Comparison of ENCODE assay signal across 17 cellular contexts in genomic region chr6:26296857-26297648, GRCh38.
DNase-seq lines count a peak whose midpoint lies in the region; ATAC-seq and TF ChIP-seq lines count a peak whose summit lies in the region.
"Had no signal": no experiment of that assay in that cellular context is flagged by ENCODE, and none has a peak within 500 bp of the region (broad histone marks: within the 10 kb centered on the region; RNA-seq: fewer than 3 reads in every experiment).

No MANE protein-coding gene starts in this region.

- peak overlapping the region; percentile 53; the same call in 1 of the 2 replicates for H2AK5ac ChIP-seq in IMR-90 (ENCODE audit: low read depth, low read length)

- no peak for TF ChIP-seq RAD21 in IMR-90 (IDR thresholded peaks at IDR 0.05; ENCODE audit: low read length)

- H3K27ac ChIP-seq in IMR-90 (ENCODE audit: insufficient read depth, low read length) (no peak overlapping the region), hepatocyte (peak overlapping the region; percentile 95), esophagus muscularis mucosa (replicated peaks in 1 of 4) (no peak overlapping the region)
- H3K27ac ChIP-seq: vagina had no signal

- no peak for TF ChIP-seq EP300 in esophagus muscularis mucosa (IDR thresholded peaks at IDR 0.05)

- H2BK15ac ChIP-seq in IMR-90 (ENCODE audit: low read depth, low read length) = 0 out of 3 replicates have a peak overlapping the region, but pooled peaks have one; percentile 8

- intact Hi-C loops in IMR-90 (cut with micrococcal nuclease) (no loop called here), esophagus muscularis mucosa (cut with DNase I) (no loop called here)

- H2AFZ ChIP-seq in IMR-90 (replicated peaks; ENCODE audit: low read length, poor library complexity) (peak overlapping the region; percentile 74), hepatocyte (no peak overlapping the region)
- H2AFZ ChIP-seq: GM23338 had no signal

- no peaks in the 10 kb centered on the region for H3K36me3 ChIP-seq in IMR-90 (ENCODE audit: control insufficient read depth, insufficient read depth, low read length)
- H3K36me3 ChIP-seq in hepatocyte (replicated peaks; ENCODE audit: insufficient read depth, low read depth) = no peaks in the 10 kb centered on the region
- H3K36me3 ChIP-seq in esophagus muscularis mucosa = no peaks in the 10 kb centered on the region
- H3K36me3 ChIP-seq: vagina had no signal

- BruUV-seq in IMR-90 (replicated peaks; lab: Mats Ljungman, UMichigan) = no TSS peak

- H3K23ac ChIP-seq in IMR-90 (ENCODE audit: low read depth, low read length) = peak overlapping the region; percentile 0; the same call in 1 of the 2 replicates

- H3K9me3 Mint-ChIP-seq in WTC11 (peaks cover 1% of the 10 kb centered on the region), chondrocyte (ENCODE audit: low read depth) (no peaks in the 10 kb centered on the region)
- H3K9me3 Mint-ChIP-seq: activated CD4-positive, alpha-beta memory T cell treated with anti-CD3 and anti-CD28 coated beads for 36 hours; stimulated activated memory B cell treated with anti-CD40 and anti-IgM and Interleukin-4, amounts not matched to agents 10 μg/mL and 1 μg/mL and 100 μg/mL, for 72 hours; T-helper 1 cell treated with Interleukin-12 subunit alpha and Interleukin-12 subunit beta and Interleukin-4 antibody, amounts not matched to agents 30 μg/mL and 1 μg/mL, for 36 hours had no signal

- no peak overlapping the region for H3K4me3 Mint-ChIP-seq in WTC11
- no peak overlapping the region for H3K4me3 Mint-ChIP-seq in chondrocyte (ENCODE audit: unreplicated experiment)
- H3K4me3 Mint-ChIP-seq: activated CD4-positive, alpha-beta memory T cell treated with anti-CD3 and anti-CD28 coated beads for 36 hours; GM23338; stimulated activated memory B cell treated with anti-CD40 and anti-IgM and Interleukin-4, amounts not matched to agents 10 μg/mL and 1 μg/mL and 100 μg/mL, for 72 hours; T-helper 1 cell treated with Interleukin-12 subunit alpha and Interleukin-12 subunit beta and Interleukin-4 antibody, amounts not matched to agents 30 μg/mL and 1 μg/mL, for 36 hours had no signal

- no peak overlapping the region for H3K18ac ChIP-seq in IMR-90 (ENCODE audit: low read depth, low read length)

- in situ Hi-C loops in ACHN (cut with HindIII; ENCODE audit: low pct_ligation_motif_present, low pct_unique_long_range_greater_than_20kb, low sequenced_read_pairs) (no loop called here), IMR-90 (cut with MboI; ENCODE audit: low sequenced_read_pairs) (loop anchor here (25.0 kb wide), 1 partner anchor 840 kb away; a partner anchor contains a TSS)

- peak overlapping the region; percentile 16; the same call in 1 of the 2 replicates for H2BK120ac ChIP-seq in IMR-90 (ENCODE audit: low read depth, low read length)

- H3K27me3 ChIP-seq in IMR-90 (ENCODE audit: control insufficient read depth, insufficient read depth, low read length) = no peaks in the 10 kb centered on the region
- H3K27me3 ChIP-seq in hepatocyte = no peaks in the 10 kb centered on the region
- peaks cover 0 to 3% (median 0%) of the 10 kb centered on the region in 4 donors for H3K27me3 ChIP-seq in esophagus muscularis mucosa
- H3K27me3 ChIP-seq: vagina had no signal

- H4K5ac ChIP-seq in IMR-90 (ENCODE audit: low read depth, low read length) = no peak overlapping the region

- no peak overlapping the region for H3K4me2 ChIP-seq in IMR-90 (ENCODE audit: low read depth, low read length)
- H3K4me2 ChIP-seq in hepatocyte = no peak overlapping the region
- H3K4me2 ChIP-seq: GM23338 had no signal

- H3K14ac ChIP-seq in IMR-90 (replicated peaks; ENCODE audit: low read depth, low read length) = no peak overlapping the region

- POLR2A ChIA-PET in IMR-90 (lab: Charles Lee; ENCODE audit: unreplicated experiment) = no interaction called here
- POLR2A ChIA-PET in WTC11 (lab: Charles Lee) = no interaction called here

- H3K4me3 ChIP-seq in IMR-90 (ENCODE audit: insufficient read depth, low read depth, low read length) (no peak overlapping the region), hepatocyte (no peak overlapping the region), esophagus muscularis mucosa (no peak overlapping the region)
- H3K4me3 ChIP-seq: GM23338, vagina had no signal

- H3K27ac Mint-ChIP-seq in WTC11 (peak overlapping the region; percentile 33; the same call in 1 of the 2 replicates), chondrocyte (ENCODE audit: unreplicated experiment) (no peak overlapping the region)
- H3K27ac Mint-ChIP-seq: activated CD4-positive, alpha-beta memory T cell treated with anti-CD3 and anti-CD28 coated beads for 36 hours; GM23338; stimulated activated memory B cell treated with anti-CD40 and anti-IgM and Interleukin-4, amounts not matched to agents 10 μg/mL and 1 μg/mL and 100 μg/mL, for 72 hours; T-helper 1 cell treated with Interleukin-12 subunit alpha and Interleukin-12 subunit beta and Interleukin-4 antibody, amounts not matched to agents 30 μg/mL and 1 μg/mL, for 36 hours had no signal

- dilution Hi-C loops in IMR-90 (cut with HindIII; ENCODE audit: low sequenced_read_pairs, unreplicated experiment) = no loop called here

- DNase-seq in ACHN (peak; percentile 55), IMR-90 (peak; percentile 35), WTC11 (ENCODE audit: low spot score) (no peak), hepatocyte (ENCODE audit: low spot score) (peak; percentile 32), DMS114 treated with DMSO at 0.1 percent for 48 hours (lab: John Stamatoyannopoulos, UW; ENCODE audit: unreplicated experiment) (no peak), esophagus muscularis mucosa (ENCODE audit: extremely low spot score) (no peak), occipital lobe (lab: John Stamatoyannopoulos, UW) (no peak), chondrocyte (ENCODE audit: low spot score) (no peak)
- DNase-seq: activated CD4-positive, alpha-beta memory T cell treated with anti-CD3 and anti-CD28 coated beads for 36 hours; activated naive CD4-positive, alpha-beta T cell treated with Interleukin-2 at 50 U/mL for 16 hours; midbrain; NCI-H2227 treated with DMSO at 0.1 percent for 48 hours; stimulated activated CD4-positive, alpha-beta T cell treated with anti-CD3 and anti-CD28 coated beads, Interleukin-4, amount 100 ng/mL, for 1 hour had no signal

- peaks cover 6% of the 10 kb centered on the region; the same call in 1 of the 2 replicates for H3K9me1 ChIP-seq in IMR-90 (ENCODE audit: insufficient read depth, low read length)

- H3K4me1 Mint-ChIP-seq in WTC11 (peaks cover 8% of the 10 kb centered on the region; the same call in 1 of the 2 replicates), chondrocyte (ENCODE audit: low read depth) (peaks cover 21% of the 10 kb centered on the region)

- H3K79me1 ChIP-seq in IMR-90 (ENCODE audit: low read depth in 1 of 2, low read length in 2 of 2) = no peaks in the 10 kb centered on the region

- H3K27me3 Mint-ChIP-seq in WTC11 (ENCODE audit: low read depth) (no peaks in the 10 kb centered on the region; the same call in 1 of the 2 replicates), chondrocyte (ENCODE audit: low read depth) (no peaks in the 10 kb centered on the region)
- H3K27me3 Mint-ChIP-seq: activated CD4-positive, alpha-beta memory T cell treated with anti-CD3 and anti-CD28 coated beads for 36 hours had no signal

- H2AK9ac ChIP-seq in IMR-90 (replicated peaks; ENCODE audit: low read depth, low read length, poor library complexity) = no peak overlapping the region

- no peak for TF ChIP-seq POLR2A in IMR-90 (IDR thresholded peaks at IDR 0.05; ENCODE audit: low read depth, low read length)
- TF ChIP-seq POLR2A in esophagus muscularis mucosa (IDR thresholded peaks at IDR 0.05; ENCODE audit: low read depth) = no peak

- H3K9me2 ChIP-seq in hepatocyte (replicated peaks; ENCODE audit: insufficient read depth) = no peaks in the 10 kb centered on the region

- H2BK20ac ChIP-seq in IMR-90 (ENCODE audit: low read depth, low read length) = no peak overlapping the region

- CTCF ChIA-PET in IMR-90 (lab: Yijun Ruan, JAX) (no interaction called here), WTC11 (lab: Charles Lee) (no interaction called here)

- no peak for TF ChIP-seq CTCF in IMR-90 (conservative IDR thresholded peaks at IDR 0.05; ENCODE audit: low read depth, low read length)
- TF ChIP-seq CTCF in WTC11 (IDR thresholded peaks at IDR 0.05) = no peak
- no peak for TF ChIP-seq CTCF in hepatocyte (IDR thresholded peaks at IDR 0.05; ENCODE audit: poor library complexity)
- TF ChIP-seq CTCF in esophagus muscularis mucosa (IDR thresholded peaks at IDR 0.05) = no peak
- TF ChIP-seq CTCF in chondrocyte (IDR thresholded peaks at IDR 0.05) = no peak

- no peaks in the 10 kb centered on the region for H3K9me3 ChIP-seq in IMR-90 (ENCODE audit: control insufficient read depth, insufficient read depth, low read length)
- H3K9me3 ChIP-seq in hepatocyte (ENCODE audit: low read depth) = no peaks in the 10 kb centered on the region
- no peaks in the 10 kb centered on the region for H3K9me3 ChIP-seq in esophagus muscularis mucosa
- H3K9me3 ChIP-seq: vagina had no signal

- H3K4me1 ChIP-seq in IMR-90 (ENCODE audit: control insufficient read depth, insufficient read depth, low read length) = peaks cover 7% of the 10 kb centered on the region; the same call in 1 of the 2 replicates
- peaks cover 8% of the 10 kb centered on the region for H3K4me1 ChIP-seq in hepatocyte (ENCODE audit: insufficient read depth)
- no peaks in the 10 kb centered on the region for H3K4me1 ChIP-seq in esophagus muscularis mucosa
- H3K4me1 ChIP-seq: vagina had no signal

- no peak overlapping the region for H3K4ac ChIP-seq in IMR-90 (ENCODE audit: low read depth, low read length)

- no peak overlapping the region for H3K9ac ChIP-seq in IMR-90 (ENCODE audit: low read depth, low read length)

- no peaks in the 10 kb centered on the region for H3K36me3 Mint-ChIP-seq in WTC11
- no peaks in the 10 kb centered on the region for H3K36me3 Mint-ChIP-seq in chondrocyte (ENCODE audit: low read depth)
- H3K36me3 Mint-ChIP-seq: activated CD4-positive, alpha-beta memory T cell treated with anti-CD3 and anti-CD28 coated beads for 36 hours; stimulated activated memory B cell treated with anti-CD40 and anti-IgM and Interleukin-4, amounts not matched to agents 10 μg/mL and 1 μg/mL and 100 μg/mL, for 72 hours had no signal

- no peak overlapping the region for H4K91ac ChIP-seq in IMR-90 (ENCODE audit: insufficient read depth, low read depth, low read length)

- no peak overlapping the region for H3K56ac ChIP-seq in IMR-90 (ENCODE audit: extremely low read depth, insufficient read depth, low read length)

- no peak overlapping the region for H2BK5ac ChIP-seq in IMR-90 (ENCODE audit: low read depth, low read length, poor library complexity, severe bottlenecking)

- ATAC-seq in IMR-90 (ENCODE audit: low read depth) (peak; percentile 6; the same call in 1 of the 2 replicates), WTC11 (no peak)
- ATAC-seq: GM23338; stimulated activated memory B cell treated with anti-CD40 and anti-IgM and Interleukin-4, amounts not matched to agents 10 μg/mL and 1 μg/mL and 100 μg/mL, for 72 hours had no signal

- 63% methylated on average over 1 of the region's 4 CpGs; no CpG with 5 or more reads in 1 of the 2 experiments for WGBS in IMR-90 (ENCODE audit: extremely low coverage in 2 of 2, insufficient read length in 1 of 2), 2 experiments
- WGBS in hepatocyte (ENCODE audit: low lambda C conversion rate, missing lambda C conversion rate) = 75% methylated on average over 4 of the region's 4 CpGs
- 70% methylated on average over 4 of the region's 4 CpGs for WGBS in esophagus muscularis mucosa

- H4K20me1 ChIP-seq in IMR-90 (ENCODE audit: insufficient read depth, low read length) (no peaks in the 10 kb centered on the region), hepatocyte (ENCODE audit: insufficient read depth, poor library complexity, severe bottlenecking) (no peaks in the 10 kb centered on the region)

- H4K8ac ChIP-seq in IMR-90 (ENCODE audit: low read depth in 2 of 2, low read length in 2 of 2) = no peak overlapping the region

- H3K79me2 ChIP-seq in hepatocyte = no peaks in the 10 kb centered on the region

Comparison
In these comparisons a context has a peak if more than half of its experiments do, and no peak if none do; other contexts are left out.
1. DNase-seq: peak in ACHN (single experiment), IMR-90 (single experiment) and hepatocyte (single experiment); none in WTC11 (single experiment), DMS114 treated with DMSO at 0.1 percent for 48 hours (single experiment), esophagus muscularis mucosa (single experiment), occipital lobe (single experiment) and chondrocyte (single experiment).